12 cellular contexts compared by ENCODE assay signal in genomic region chr6:127589135-127589534, GRCh38. TPM values are rescaled to one million over a fixed set of nuclear protein-coding genes. Genes with fewer than 3 reads are reported as not detected.
"Had no signal": no experiment of that assay in that cellular context is flagged by ENCODE, and none has a peak within 500 bp of the region (broad histone marks: within the 10 kb centered on the region; RNA-seq: fewer than 3 reads in every experiment).

No MANE protein-coding gene starts in this region.

- H3K4me3 ChIP-seq: GM23248, HAP-1 had no signal

- FAIRE-seq: HepG2 had no signal

- H3K4me1 ChIP-seq: HAP-1 had no signal

- H3K9me3 ChIP-seq: HAP-1 had no signal

- H3K36me3 ChIP-seq: HAP-1 had no signal

- H3K9ac ChIP-seq: GM23248 had no signal

- ATAC-seq: HCT116, HepG2 had no signal

- H2AFZ ChIP-seq: GM23248 had no signal

- DNase-seq: GM23248, GOT3, H7, HFFc6, KBM-7 had no signal

- H3K27ac ChIP-seq: GM23248, HL-60 had no signal

RNA-seq across cellular contexts. Expression of gene C6orf58, which starts 12.2 kb away (rescaled TPM):
- total RNA-seq: GM23248, H4, H7, HepG2, HT1080 had no signal
- polyA plus RNA-seq: GM23248, HepG2, IgD-negative memory B cell had no signal
